In genomic region chr17:40362696-40363479, GRCh38 we compare ENCODE assay signal across 1 cellular context.
A peak's percentile ranks its signal among the peaks of the same experiment; 100 is the strongest.
TF ChIP-seq lines count a peak whose summit lies in the region.

No MANE protein-coding gene starts in this region.

TF ChIP-seq in HepG2, 621 proteins besides CTCF, POLR2A, EP300 and RAD21 (continued from another document and continues in another):
- TF ChIP-seq TOPORS (CRISPR knock-in tag; IDR thresholded peaks at IDR 0.05) (peak; percentile 85; the same call in 1 of the 2 replicates), RELA (CRISPR knock-in tag; IDR thresholded peaks at IDR 0.05) (peak; percentile 35; the same call in 1 of the 2 replicates), XRCC5 (optimal IDR thresholded peaks at IDR 0.05; ENCODE audit: low read length) (peak; percentile 98), JARID2 (CRISPR knock-in tag; IDR thresholded peaks at IDR 0.05; ENCODE audit: insufficient replicate concordance) (peak; percentile 80), BHLHE40 (IDR thresholded peaks at IDR 0.05; ENCODE audit: low read length) (peak; percentile 61; the same call in 1 of the 2 replicates), HIVEP1 (CRISPR knock-in tag; IDR thresholded peaks at IDR 0.05) (peak; percentile 53; the same call in 1 of the 2 replicates), SMAD1 (CRISPR knock-in tag; IDR thresholded peaks at IDR 0.05; ENCODE audit: borderline replicate concordance, low read depth) (peak; percentile 83; the same call in 1 of the 2 replicates), ARID4A (CRISPR knock-in tag; IDR thresholded peaks at IDR 0.05; ENCODE audit: borderline replicate concordance) (peak; percentile 78; the same call in 1 of the 2 replicates), CENPT (CRISPR knock-in tag; IDR thresholded peaks at IDR 0.05; ENCODE audit: low read depth) (peak; percentile 83), AFF4 (CRISPR knock-in tag; IDR thresholded peaks at IDR 0.05) (peak; percentile 43; the same call in 1 of the 2 replicates), ZNF768 (CRISPR knock-in tag; IDR thresholded peaks at IDR 0.05) (peak; percentile 77), REL (CRISPR knock-in tag; conservative IDR thresholded peaks at IDR 0.05) (peak; percentile 90; the same call in 1 of the 2 replicates), HNRNPH1 (optimal IDR thresholded peaks at IDR 0.05; ENCODE audit: low read depth, low read length) (no peak), SOX6 (IDR thresholded peaks at IDR 0.05) (no peak), SOX6 (CRISPR knock-in tag; IDR thresholded peaks at IDR 0.05) (peak; percentile 72), ETV6 (CRISPR knock-in tag; conservative IDR thresholded peaks at IDR 0.05) (no peak), ZNF746 (CRISPR knock-in tag; IDR thresholded peaks at IDR 0.05) (peak; percentile 83; the same call in 1 of the 2 replicates), SIX4 (CRISPR knock-in tag; IDR thresholded peaks at IDR 0.05) (peak; percentile 51; the same call in 1 of the 2 replicates), ZNF672 (CRISPR knock-in tag; IDR thresholded peaks at IDR 0.05) (peak; percentile 76), ZNF557 (CRISPR knock-in tag; IDR thresholded peaks at IDR 0.05) (0 out of 2 replicates have a peak, but pooled peaks have one; percentile 41), ATF7-NPFF (CRISPR knock-in tag; IDR thresholded peaks at IDR 0.05; ENCODE audit: low read depth) (peak; percentile 88; the same call in 1 of the 2 replicates), ZNF75D (CRISPR knock-in tag; IDR thresholded peaks at IDR 0.05; ENCODE audit: borderline replicate concordance) (no peak), ZNF274 (CRISPR knock-in tag; IDR thresholded peaks at IDR 0.05) (peak; percentile 82; the same call in 1 of the 2 replicates), CREB1 (IDR thresholded peaks at IDR 0.05) (peak; percentile 51; the same call in 1 of the 2 replicates), CREB1 (CRISPR knock-in tag; IDR thresholded peaks at IDR 0.05) (no peak), ZNF564 (CRISPR knock-in tag; IDR thresholded peaks at IDR 0.05) (peak; percentile 95), POLR2AphosphoS5 (IDR thresholded peaks at IDR 0.05; ENCODE audit: low read depth, low read length) (peak; percentile 59), ZNF616 (CRISPR knock-in tag; IDR thresholded peaks at IDR 0.05; ENCODE audit: low read depth) (0 out of 2 replicates have a peak, but pooled peaks have one; percentile 68), MAX (IDR thresholded peaks at IDR 0.05) (peak; percentile 96), ZNF552 (CRISPR knock-in tag; IDR thresholded peaks at IDR 0.05; ENCODE audit: borderline replicate concordance) (peak; percentile 68; the same call in 1 of the 2 replicates), SIN3A (IDR thresholded peaks at IDR 0.05; ENCODE audit: borderline replicate concordance, low read depth, low read length) (no peak), TAF1 (CRISPR knock-in tag; IDR thresholded peaks at IDR 0.05) (peak; percentile 66; the same call in 1 of the 2 replicates), ZNF780A (CRISPR knock-in tag; IDR thresholded peaks at IDR 0.05) (no peak), HNF1A (IDR thresholded peaks at IDR 0.05; ENCODE audit: low read depth) (no peak; the same call in 1 of the 2 replicates), HNF1A (CRISPR knock-in tag; IDR thresholded peaks at IDR 0.05; ENCODE audit: borderline replicate concordance) (peak; percentile 72; the same call in 1 of the 2 replicates), SRSF1 (optimal IDR thresholded peaks at IDR 0.05; ENCODE audit: low read depth, low read length) (no peak), CBX1 (IDR thresholded peaks at IDR 0.05; ENCODE audit: low read depth) (peak; percentile 97), ZC3H13 (CRISPR knock-in tag; IDR thresholded peaks at IDR 0.05) (peak; percentile 85), CEBPB (IDR thresholded peaks at IDR 0.05; ENCODE audit: borderline replicate concordance, low read depth, low read length) (no peak), MED13 (CRISPR knock-in tag; IDR thresholded peaks at IDR 0.05) (peak; percentile 49; the same call in 1 of the 2 replicates), ZHX1 (CRISPR knock-in tag; IDR thresholded peaks at IDR 0.05; ENCODE audit: low read depth) (peak; percentile 55)
- TF ChIP-seq, protein P1, sequence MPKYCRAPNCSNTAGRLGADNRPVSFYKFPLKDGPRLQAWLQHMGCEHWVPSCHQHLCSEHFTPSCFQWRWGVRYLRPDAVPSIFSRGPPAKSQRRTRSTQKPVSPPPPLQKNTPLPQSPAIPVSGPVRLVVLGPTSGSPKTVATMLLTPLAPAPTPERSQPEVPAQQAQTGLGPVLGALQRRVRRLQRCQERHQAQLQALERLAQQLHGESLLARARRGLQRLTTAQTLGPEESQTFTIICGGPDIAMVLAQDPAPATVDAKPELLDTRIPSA (CRISPR knock-in tag; IDR thresholded peaks at IDR 0.05; ENCODE audit: borderline replicate concordance) = 0 out of 2 replicates have a peak, but pooled peaks have one; percentile 84
- TF ChIP-seq, protein P2, sequence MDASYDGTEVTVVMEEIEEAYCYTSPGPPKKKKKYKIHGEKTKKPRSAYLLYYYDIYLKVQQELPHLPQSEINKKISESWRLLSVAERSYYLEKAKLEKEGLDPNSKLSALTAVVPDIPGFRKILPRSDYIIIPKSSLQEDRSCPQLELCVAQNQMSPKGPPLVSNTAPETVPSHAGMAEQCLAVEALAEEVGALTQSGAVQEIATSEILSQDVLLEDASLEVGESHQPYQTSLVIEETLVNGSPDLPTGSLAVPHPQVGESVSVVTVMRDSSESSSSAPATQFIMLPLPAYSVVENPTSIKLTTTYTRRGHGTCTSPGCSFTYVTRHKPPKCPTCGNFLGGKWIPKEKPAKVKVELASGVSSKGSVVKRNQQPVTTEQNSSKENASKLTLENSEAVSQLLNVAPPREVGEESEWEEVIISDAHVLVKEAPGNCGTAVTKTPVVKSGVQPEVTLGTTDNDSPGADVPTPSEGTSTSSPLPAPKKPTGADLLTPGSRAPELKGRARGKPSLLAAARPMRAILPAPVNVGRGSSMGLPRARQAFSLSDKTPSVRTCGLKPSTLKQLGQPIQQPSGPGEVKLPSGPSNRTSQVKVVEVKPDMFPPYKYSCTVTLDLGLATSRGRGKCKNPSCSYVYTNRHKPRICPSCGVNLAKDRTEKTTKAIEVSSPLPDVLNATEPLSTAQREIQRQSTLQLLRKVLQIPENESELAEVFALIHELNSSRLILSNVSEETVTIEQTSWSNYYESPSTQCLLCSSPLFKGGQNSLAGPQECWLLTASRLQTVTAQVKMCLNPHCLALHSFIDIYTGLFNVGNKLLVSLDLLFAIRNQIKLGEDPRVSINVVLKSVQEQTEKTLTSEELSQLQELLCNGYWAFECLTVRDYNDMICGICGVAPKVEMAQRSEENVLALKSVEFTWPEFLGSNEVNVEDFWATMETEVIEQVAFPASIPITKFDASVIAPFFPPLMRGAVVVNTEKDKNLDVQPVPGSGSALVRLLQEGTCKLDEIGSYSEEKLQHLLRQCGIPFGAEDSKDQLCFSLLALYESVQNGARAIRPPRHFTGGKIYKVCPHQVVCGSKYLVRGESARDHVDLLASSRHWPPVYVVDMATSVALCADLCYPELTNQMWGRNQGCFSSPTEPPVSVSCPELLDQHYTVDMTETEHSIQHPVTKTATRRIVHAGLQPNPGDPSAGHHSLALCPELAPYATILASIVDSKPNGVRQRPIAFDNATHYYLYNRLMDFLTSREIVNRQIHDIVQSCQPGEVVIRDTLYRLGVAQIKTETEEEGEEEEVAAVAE (CRISPR knock-in tag; IDR thresholded peaks at IDR 0.05; ENCODE audit: borderline replicate concordance) = peak; percentile 82; the same call in 1 of the 2 replicates
